ENCODE assay signal across 1 cellular context in the genomic region with DNA sequence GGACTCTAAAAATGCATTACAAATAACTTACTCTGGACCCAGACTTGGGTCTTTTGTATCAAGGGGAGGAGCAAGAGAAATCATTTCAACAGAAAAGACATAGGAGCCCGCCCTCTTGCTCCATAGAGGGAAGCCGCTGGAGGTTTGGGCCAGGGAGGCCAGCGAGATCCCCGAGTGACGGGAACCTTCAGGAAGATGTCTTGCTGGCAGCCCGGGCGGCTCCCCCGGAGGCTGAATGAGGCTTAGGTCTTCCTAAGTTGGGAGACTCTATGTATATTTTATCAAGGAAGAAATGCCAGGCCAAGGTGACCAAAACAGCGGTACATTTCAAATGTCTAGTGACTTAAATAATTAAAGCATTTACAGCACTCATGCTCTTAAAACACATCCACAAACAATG.
TF ChIP-seq lines count a peak whose summit lies in the region.

No MANE protein-coding gene starts in this region.

TF ChIP-seq in WTC11, 78 proteins besides CTCF, POLR2A, EP300 and RAD21 (continued from another document):
- TF ChIP-seq, protein P1, sequence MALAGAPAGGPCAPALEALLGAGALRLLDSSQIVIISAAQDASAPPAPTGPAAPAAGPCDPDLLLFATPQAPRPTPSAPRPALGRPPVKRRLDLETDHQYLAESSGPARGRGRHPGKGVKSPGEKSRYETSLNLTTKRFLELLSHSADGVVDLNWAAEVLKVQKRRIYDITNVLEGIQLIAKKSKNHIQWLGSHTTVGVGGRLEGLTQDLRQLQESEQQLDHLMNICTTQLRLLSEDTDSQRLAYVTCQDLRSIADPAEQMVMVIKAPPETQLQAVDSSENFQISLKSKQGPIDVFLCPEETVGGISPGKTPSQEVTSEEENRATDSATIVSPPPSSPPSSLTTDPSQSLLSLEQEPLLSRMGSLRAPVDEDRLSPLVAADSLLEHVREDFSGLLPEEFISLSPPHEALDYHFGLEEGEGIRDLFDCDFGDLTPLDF (CRISPR knock-in tag; IDR thresholded peaks at IDR 0.05), result no peak
- TF ChIP-seq CBFB (CRISPR knock-in tag; IDR thresholded peaks at IDR 0.05; ENCODE audit: low read depth) (no peak), TEAD4 (CRISPR knock-in tag; IDR thresholded peaks at IDR 0.05) (no peak)
- TF ChIP-seq, protein P2, sequence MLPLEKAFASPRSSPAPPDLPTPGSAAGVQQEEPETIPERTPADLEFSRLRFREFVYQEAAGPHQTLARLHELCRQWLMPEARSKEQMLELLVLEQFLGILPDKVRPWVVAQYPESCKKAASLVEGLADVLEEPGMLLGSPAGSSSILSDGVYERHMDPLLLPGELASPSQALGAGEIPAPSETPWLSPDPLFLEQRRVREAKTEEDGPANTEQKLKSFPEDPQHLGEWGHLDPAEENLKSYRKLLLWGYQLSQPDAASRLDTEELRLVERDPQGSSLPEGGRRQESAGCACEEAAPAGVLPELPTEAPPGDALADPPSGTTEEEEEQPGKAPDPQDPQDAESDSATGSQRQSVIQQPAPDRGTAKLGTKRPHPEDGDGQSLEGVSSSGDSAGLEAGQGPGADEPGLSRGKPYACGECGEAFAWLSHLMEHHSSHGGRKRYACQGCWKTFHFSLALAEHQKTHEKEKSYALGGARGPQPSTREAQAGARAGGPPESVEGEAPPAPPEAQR (CRISPR knock-in tag; IDR thresholded peaks at IDR 0.05), result no peak
TF ChIP-seq in WTC11: peak in this region for 0.
